In genomic region chr3:160103397-160103796, GRCh38 we compare ENCODE assay signal across 22 cellular contexts.
"Had no signal": no experiment of that assay in that cellular context is flagged by ENCODE, and none has a peak within 500 bp of the region (broad histone marks: within the 10 kb centered on the region; RNA-seq: fewer than 3 reads in every experiment).

No MANE protein-coding gene starts in this region.

- DNase-seq: immature natural killer cell; kidney; left colon; left ventricle myocardium inferior; midbrain; mucosa of descending colon; naive thymus-derived CD4-positive, alpha-beta T cell; ovary; stimulated activated CD4-positive, alpha-beta T cell treated with anti-CD3 and anti-CD28 coated beads, Interleukin-1b, Interleukin-23, amount 100 ng/mL, for 48 hours; stimulated activated CD4-positive, alpha-beta T cell treated with anti-CD3 and anti-CD28 coated beads, Interleukin-2, amount 100 ng/mL, for 48 hours; stimulated activated CD4-positive, alpha-beta T cell treated with anti-CD3 and anti-CD28 coated beads, Interleukin-4, amount 100 ng/mL, for 4 hours; stimulated activated CD8-positive, alpha-beta memory T cell treated with anti-CD3 and anti-CD28 coated beads, Interleukin-4, amount 100 ng/mL, for 48 hours; stimulated activated naive CD4-positive, alpha-beta T cell treated with Interleukin-2 at 50 U/mL for 16 hours; stimulated activated naive CD8-positive, alpha-beta T cell treated with anti-CD3 and anti-CD28 coated beads, Interleukin-15, amount 100 ng/mL, for 72 hours had no signal

- H3K4me1 ChIP-seq: left ventricle myocardium inferior, right atrium auricular region, tibial nerve, vagina had no signal

- H3K36me3 ChIP-seq: left ventricle myocardium inferior, ovary, right atrium auricular region, right lobe of liver, tibial nerve, vagina had no signal

- H3K27ac ChIP-seq: left ventricle myocardium inferior, ovary, right atrium auricular region, right lobe of liver, tibial nerve, vagina had no signal

- H3K27me3 ChIP-seq: ovary, right atrium auricular region, right lobe of liver, tibial nerve, vagina had no signal

- H3K4me3 ChIP-seq: left ventricle myocardium inferior, lung, mucosa of descending colon, ovary, right atrium auricular region, right lobe of liver, smooth muscle cell, tibial nerve, vagina had no signal

- ATAC-seq: left colon; mucosa of descending colon; naive thymus-derived CD4-positive, alpha-beta T cell; natural killer cell treated with Interleukin-12 subunit alpha and Interleukin-12 subunit beta and Interleukin-15 and Interleukin-18, amount 100 ng/mL, for 72 hours; stimulated activated memory B cell treated with anti-CD40 and anti-IgM and Interleukin-4, amounts not matched to agents 10 μg/mL and 1 μg/mL and 100 μg/mL, for 72 hours; stimulated activated naive CD8-positive, alpha-beta T cell treated with anti-CD3 and anti-CD28 coated beads, Interleukin-15, amount 100 ng/mL, for 72 hours had no signal

- H3K9me3 ChIP-seq: left ventricle myocardium inferior, mucosa of descending colon, ovary, right atrium auricular region, right lobe of liver, tibial nerve, vagina had no signal
